Comparison of ENCODE assay signal across 25 cellular contexts in genomic region chr1:48127735-48128685, GRCh38.
"Had no signal": no experiment of that assay in that cellular context is flagged by ENCODE, and none has a peak within 500 bp of the region (broad histone marks: within the 10 kb centered on the region; RNA-seq: fewer than 3 reads in every experiment).

No MANE protein-coding gene starts in this region.

- H3K4me2 ChIP-seq: KMS-11 had no signal

- DNase-seq: activated CD4-positive, alpha-beta T cell treated with anti-CD3 and anti-CD28 coated beads, Interleukin-2, amount 10 ng/mL, durations not matched to agents 24 days and 14 days; activated CD4-positive, alpha-beta T cell treated with anti-CD3 and anti-CD28 coated beads, Interleukin-2, amount 50 U/mL, for 48 hours; activated CD4-positive, CD25-positive, alpha-beta regulatory T cell treated with anti-CD3 and anti-CD28 coated beads, Interleukin-2, amount 50 U/mL, for 72 hours; activated CD8-positive, alpha-beta memory T cell treated with anti-CD3 and anti-CD28 coated beads, Interleukin-2, amount 10 ng/mL, durations not matched to agents 7 days and 5 days; activated effector memory CD4-positive, alpha-beta T cell treated with Interleukin-2 at 50 U/mL for 16 hours; activated naive CD4-positive, alpha-beta T cell; activated T-cell treated with anti-CD3 and anti-CD28 coated beads, Interleukin-2, amount 50 U/mL, for 24 hours; anterior cingulate cortex; central memory CD4-positive, alpha-beta T cell; MG63; MV-4-11; NCI-H1092 treated with DMSO at 0.1 percent for 48 hours; NCI-H1417 treated with DMSO at 0.1 percent for 48 hours; NCI-H1694 treated with DMSO at 0.1 percent for 48 hours; NCI-H2029 treated with DMSO at 0.1 percent for 48 hours; NCI-H345; NCI-H510A treated with DMSO at 0.1 percent for 48 hours; NCI-H69; Peyer's patch; SIG-M5; T-helper 17 cell; T-helper 9 cell had no signal

- H3K27ac ChIP-seq: KMS-11, Peyer's patch had no signal

- H3K4me1 ChIP-seq: Peyer's patch had no signal

- H3K4me3 ChIP-seq: MG63, Peyer's patch had no signal

- H3K36me3 ChIP-seq: MG63, Peyer's patch had no signal

- H3K27me3 ChIP-seq: MG63, Peyer's patch had no signal

- H3K9ac ChIP-seq: KMS-11 had no signal

- ATAC-seq: activated CD8-positive, alpha-beta memory T cell treated with anti-CD3 and anti-CD28 coated beads, Interleukin-2, amount 10 ng/mL, durations not matched to agents 7 days and 5 days; activated naive CD4-positive, alpha-beta T cell treated with anti-CD3 and anti-CD28 coated beads, Interleukin-2, amount 50 U/mL, for 72 hours; T-helper 17 cell; WTC11 had no signal

- H3K9me3 ChIP-seq: MG63, Peyer's patch had no signal
